In the genomic region with DNA sequence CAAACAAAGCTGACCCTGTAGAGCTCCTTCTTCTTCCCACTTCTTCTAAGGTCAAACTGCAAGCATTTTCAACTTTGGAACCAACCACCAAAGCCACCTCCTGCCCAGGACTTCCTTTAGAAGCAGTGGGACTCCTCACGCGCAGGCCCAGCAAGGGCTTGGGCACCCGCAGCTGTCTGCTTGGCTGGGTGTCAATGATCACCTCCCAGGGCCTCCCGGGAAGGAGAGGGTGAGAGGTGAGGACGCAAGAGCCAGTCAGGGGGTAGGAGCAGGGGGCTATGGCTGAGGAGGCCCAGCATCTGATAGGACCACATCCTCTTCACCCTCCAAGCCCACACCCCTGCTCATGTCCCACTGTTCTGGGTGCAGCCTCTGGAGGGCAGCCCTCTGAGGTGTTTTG, we compare ENCODE assay signal across 2 cellular contexts.
A peak's percentile ranks its signal among the peaks of the same experiment; 100 is the strongest.
TF ChIP-seq lines count a peak whose summit lies in the region.

No MANE protein-coding gene starts in this region.

TF ChIP-seq in HEK293, 187 proteins besides CTCF, POLR2A, EP300 and RAD21:
- TF ChIP-seq GLIS1 (tag by site-specific recombination; IDR thresholded peaks at IDR 0.05) (peak; percentile 63), MZF1 (tag by site-specific recombination; IDR thresholded peaks at IDR 0.05; ENCODE audit: borderline replicate concordance) (no peak), ZNF311 (tag by site-specific recombination; IDR thresholded peaks at IDR 0.05; ENCODE audit: borderline replicate concordance) (no peak), TCF7L2 (IDR thresholded peaks at IDR 0.05; ENCODE audit: borderline replicate concordance, low read depth, low read length) (no peak), ZIC2 (tag by site-specific recombination; IDR thresholded peaks at IDR 0.05) (peak; percentile 69), ZBTB17 (tag by site-specific recombination; IDR thresholded peaks at IDR 0.05) (no peak)
- TF ChIP-seq, protein P1, sequence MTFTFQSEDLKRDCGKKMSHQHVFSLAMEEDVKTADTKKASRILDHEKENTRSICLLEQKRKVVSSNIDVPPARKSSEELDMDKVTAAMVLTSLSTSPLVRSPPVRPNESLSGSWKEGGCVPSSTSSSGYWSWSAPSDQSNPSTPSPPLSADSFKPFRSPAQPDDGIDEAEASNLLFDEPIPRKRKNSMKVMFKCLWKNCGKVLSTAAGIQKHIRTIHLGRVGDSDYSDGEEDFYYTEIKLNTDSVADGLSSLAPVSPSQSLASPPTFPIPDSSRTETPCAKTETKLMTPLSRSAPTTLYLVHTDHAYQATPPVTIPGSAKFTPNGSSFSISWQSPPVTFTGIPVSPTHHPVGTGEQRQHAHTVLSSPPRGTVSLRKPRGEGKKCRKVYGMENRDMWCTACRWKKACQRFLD (tag by site-specific recombination; IDR thresholded peaks at IDR 0.05): no peak
- TF ChIP-seq, protein P2, sequence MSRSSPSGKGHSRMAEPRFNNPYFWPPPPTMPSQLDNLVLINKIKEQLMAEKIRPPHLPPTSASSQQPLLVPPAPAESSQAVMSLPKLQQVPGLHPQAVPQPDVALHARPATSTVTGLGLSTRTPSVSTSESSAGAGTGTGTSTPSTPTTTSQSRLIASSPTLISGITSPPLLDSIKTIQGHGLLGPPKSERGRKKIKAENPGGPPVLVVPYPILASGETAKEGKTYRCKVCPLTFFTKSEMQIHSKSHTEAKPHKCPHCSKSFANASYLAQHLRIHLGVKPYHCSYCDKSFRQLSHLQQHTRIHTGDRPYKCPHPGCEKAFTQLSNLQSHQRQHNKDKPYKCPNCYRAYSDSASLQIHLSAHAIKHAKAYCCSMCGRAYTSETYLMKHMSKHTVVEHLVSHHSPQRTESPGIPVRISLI (tag by site-specific recombination; IDR thresholded peaks at IDR 0.05): no peak

TF ChIP-seq in K562, 482 proteins besides CTCF, POLR2A, EP300 and RAD21:
- TF ChIP-seq, protein P3, sequence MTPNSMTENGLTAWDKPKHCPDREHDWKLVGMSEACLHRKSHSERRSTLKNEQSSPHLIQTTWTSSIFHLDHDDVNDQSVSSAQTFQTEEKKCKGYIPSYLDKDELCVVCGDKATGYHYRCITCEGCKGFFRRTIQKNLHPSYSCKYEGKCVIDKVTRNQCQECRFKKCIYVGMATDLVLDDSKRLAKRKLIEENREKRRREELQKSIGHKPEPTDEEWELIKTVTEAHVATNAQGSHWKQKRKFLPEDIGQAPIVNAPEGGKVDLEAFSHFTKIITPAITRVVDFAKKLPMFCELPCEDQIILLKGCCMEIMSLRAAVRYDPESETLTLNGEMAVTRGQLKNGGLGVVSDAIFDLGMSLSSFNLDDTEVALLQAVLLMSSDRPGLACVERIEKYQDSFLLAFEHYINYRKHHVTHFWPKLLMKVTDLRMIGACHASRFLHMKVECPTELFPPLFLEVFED (CRISPR knock-in tag; conservative IDR thresholded peaks at IDR 0.05): no peak
- peak; percentile 10 for TF ChIP-seq RBM22 (IDR thresholded peaks at IDR 0.05; ENCODE audit: low read depth, low read length, poor library complexity, severe bottlenecking)
- TF ChIP-seq, protein P4, sequence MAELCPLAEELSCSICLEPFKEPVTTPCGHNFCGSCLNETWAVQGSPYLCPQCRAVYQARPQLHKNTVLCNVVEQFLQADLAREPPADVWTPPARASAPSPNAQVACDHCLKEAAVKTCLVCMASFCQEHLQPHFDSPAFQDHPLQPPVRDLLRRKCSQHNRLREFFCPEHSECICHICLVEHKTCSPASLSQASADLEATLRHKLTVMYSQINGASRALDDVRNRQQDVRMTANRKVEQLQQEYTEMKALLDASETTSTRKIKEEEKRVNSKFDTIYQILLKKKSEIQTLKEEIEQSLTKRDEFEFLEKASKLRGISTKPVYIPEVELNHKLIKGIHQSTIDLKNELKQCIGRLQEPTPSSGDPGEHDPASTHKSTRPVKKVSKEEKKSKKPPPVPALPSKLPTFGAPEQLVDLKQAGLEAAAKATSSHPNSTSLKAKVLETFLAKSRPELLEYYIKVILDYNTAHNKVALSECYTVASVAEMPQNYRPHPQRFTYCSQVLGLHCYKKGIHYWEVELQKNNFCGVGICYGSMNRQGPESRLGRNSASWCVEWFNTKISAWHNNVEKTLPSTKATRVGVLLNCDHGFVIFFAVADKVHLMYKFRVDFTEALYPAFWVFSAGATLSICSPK (IDR thresholded peaks at IDR 0.05; ENCODE audit: borderline replicate concordance): no peak
TF ChIP-seq in K562: peak in this region for 1.
